1 cellular context compared by ENCODE assay signal in the genomic region with DNA sequence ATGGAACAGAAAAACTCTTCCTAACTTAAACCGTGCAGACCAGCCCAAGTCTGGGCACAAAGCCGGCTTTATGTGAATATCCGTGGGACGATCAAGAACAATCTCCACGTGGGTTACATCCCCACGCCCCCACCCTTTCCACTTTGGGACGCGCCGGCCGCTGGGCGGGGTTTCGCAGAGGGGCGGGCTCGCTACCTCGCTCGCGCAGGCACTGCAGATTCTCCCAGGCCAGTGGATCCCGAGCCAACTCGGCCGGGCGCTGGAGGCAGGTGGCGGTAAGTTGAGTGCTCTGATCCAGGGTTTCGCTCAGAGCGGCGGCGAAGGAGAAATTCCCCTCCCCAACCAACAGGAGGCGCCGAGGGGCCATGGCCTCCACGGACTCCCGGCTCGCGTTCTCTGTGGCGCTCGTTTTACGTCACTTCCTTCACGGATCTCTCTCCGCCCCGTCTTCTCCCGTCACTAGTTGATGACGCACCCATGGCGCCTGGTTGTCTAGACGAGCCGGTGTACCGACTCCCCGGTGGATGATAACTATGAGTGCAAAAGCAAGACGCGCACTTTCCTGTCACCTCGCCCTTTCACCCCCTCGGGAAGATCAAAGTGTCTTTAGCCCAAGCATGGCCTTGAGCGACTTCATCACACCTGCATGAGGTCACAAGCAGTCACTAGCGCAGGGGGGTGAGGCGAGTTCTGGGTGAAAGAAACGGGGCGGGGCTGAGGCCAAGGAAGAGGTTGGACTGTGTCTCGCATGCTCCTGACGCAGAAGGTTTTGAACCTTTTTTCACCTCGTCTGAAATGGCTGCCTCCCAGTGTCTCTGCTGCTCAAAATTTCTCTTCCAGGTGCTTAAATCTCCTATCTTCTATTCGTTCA.
TF ChIP-seq lines count a peak whose summit lies in the region.

A gene with protein sequence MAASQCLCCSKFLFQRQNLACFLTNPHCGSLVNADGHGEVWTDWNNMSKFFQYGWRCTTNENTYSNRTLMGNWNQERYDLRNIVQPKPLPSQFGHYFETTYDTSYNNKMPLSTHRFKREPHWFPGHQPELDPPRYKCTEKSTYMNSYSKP (plus strand): TSS at position 776 of the 871 bp plus-strand sequence. CDS start 20 bp downstream, at position 796.
A gene with protein sequence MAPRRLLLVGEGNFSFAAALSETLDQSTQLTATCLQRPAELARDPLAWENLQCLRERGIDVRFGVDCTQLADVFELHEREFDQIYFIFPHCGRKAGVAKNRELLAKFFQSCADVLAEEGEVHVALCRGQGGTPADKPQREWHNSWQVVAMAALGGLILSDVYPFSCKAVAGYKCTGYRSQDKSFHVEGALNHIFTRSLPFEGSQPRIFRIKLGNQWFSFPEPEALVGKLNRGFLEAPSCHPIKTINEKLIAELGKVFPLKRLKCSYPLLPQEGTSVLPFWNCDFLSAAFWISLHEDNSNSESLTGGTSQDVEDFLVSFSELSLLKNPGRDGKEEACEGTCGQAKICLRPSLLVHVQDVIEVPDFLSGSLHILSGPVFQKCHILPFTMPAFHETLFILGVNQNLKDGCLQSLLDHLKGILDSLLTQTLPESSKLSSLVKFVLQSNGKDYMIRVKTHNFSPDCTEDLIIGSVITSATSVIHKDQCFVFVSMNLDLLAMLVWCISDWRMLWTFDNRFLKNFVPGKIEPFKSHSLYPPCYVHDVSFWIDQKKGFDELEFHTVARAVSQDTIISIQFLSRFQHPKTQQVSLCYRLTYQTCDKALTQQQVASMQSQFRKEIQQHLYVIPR (minus strand): TSS at position 400 of the 871 bp plus-strand sequence. CDS start 33 bp downstream, at position 367.

TF ChIP-seq in K562, 482 proteins besides CTCF, POLR2A, EP300 and RAD21 (continued from another document and continues in another):
- TF ChIP-seq, protein P1, sequence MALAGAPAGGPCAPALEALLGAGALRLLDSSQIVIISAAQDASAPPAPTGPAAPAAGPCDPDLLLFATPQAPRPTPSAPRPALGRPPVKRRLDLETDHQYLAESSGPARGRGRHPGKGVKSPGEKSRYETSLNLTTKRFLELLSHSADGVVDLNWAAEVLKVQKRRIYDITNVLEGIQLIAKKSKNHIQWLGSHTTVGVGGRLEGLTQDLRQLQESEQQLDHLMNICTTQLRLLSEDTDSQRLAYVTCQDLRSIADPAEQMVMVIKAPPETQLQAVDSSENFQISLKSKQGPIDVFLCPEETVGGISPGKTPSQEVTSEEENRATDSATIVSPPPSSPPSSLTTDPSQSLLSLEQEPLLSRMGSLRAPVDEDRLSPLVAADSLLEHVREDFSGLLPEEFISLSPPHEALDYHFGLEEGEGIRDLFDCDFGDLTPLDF (CRISPR knock-in tag; IDR thresholded peaks at IDR 0.05), result no peak
- TF ChIP-seq POLR2H (tag; IDR thresholded peaks at IDR 0.05; ENCODE audit: low read depth) (peak; percentile 85), SMAD4 (CRISPR knock-in tag; conservative IDR thresholded peaks at IDR 0.05) (peak; percentile 100), ZNF124 (CRISPR knock-in tag; IDR thresholded peaks at IDR 0.05) (no peak), FOXK1 (CRISPR knock-in tag; IDR thresholded peaks at IDR 0.05; ENCODE audit: borderline replicate concordance) (no peak), TRIM24 (IDR thresholded peaks at IDR 0.05) (peak in 1 of 2 experiments; percentile 18; a peak in 1 of 4 replicates), CBX8 (IDR thresholded peaks at IDR 0.05; ENCODE audit: borderline replicate concordance, extremely low read depth, low read depth, low read length, poor library complexity, severe bottlenecking) (no peak), SAP30 (IDR thresholded peaks at IDR 0.05; ENCODE audit: borderline replicate concordance, insufficient read depth, low read depth, low read length, poor library complexity, severe bottlenecking) (peak; percentile 88), RFX1 (IDR thresholded peaks at IDR 0.05) (peak; percentile 45; the same call in 1 of the 2 replicates), KDM5B (IDR thresholded peaks at IDR 0.05; ENCODE audit: insufficient replicate concordance, low read depth, low read length) (peak; percentile 77), RFX7 (CRISPR knock-in tag; IDR thresholded peaks at IDR 0.05) (no peak), ATF1 (CRISPR knock-in tag; IDR thresholded peaks at IDR 0.05) (peak; percentile 92), ATF1 (tag; IDR thresholded peaks at IDR 0.05) (peak; percentile 100), HNRNPK (IDR thresholded peaks at IDR 0.05; ENCODE audit: low read depth, low read length, poor library complexity, severe bottlenecking) (no peak), ZNF696 (CRISPR knock-in tag; conservative IDR thresholded peaks at IDR 0.05) (no peak), TAL1 (IDR thresholded peaks at IDR 0.05) (0 out of 2 replicates have a peak, but pooled peaks have one; percentile 2), GATAD2B (IDR thresholded peaks at IDR 0.05; ENCODE audit: borderline replicate concordance) (no peak), RBM22 (IDR thresholded peaks at IDR 0.05; ENCODE audit: low read depth, low read length, poor library complexity, severe bottlenecking) (no peak), ZNF224 (CRISPR knock-in tag; IDR thresholded peaks at IDR 0.05) (no peak), HNRNPH1 (optimal IDR thresholded peaks at IDR 0.05; ENCODE audit: low read depth, low read length) (no peak), C11orf30 (IDR thresholded peaks at IDR 0.05; ENCODE audit: low read depth) (peak; percentile 96), ARNT (IDR thresholded peaks at IDR 0.05) (peak in 1 of 2 experiments; percentile 81; a peak in 2 of 4 replicates), SMARCA4 (IDR thresholded peaks at IDR 0.05) (peak; percentile 36; the same call in 1 of the 2 replicates), SIN3A (IDR thresholded peaks at IDR 0.05; ENCODE audit: borderline replicate concordance in 2 of 2, control insufficient read depth in 1 of 2, low read depth in 2 of 2, low read length in 2 of 2) (peak; percentile 62 to 78), ZNF384 (IDR thresholded peaks at IDR 0.05; ENCODE audit: low read depth, low read length) (peak; percentile 44), IRF2 (CRISPR knock-in tag; IDR thresholded peaks at IDR 0.05) (no peak), MTA2 (IDR thresholded peaks at IDR 0.05; ENCODE audit: low read depth) (no peak), SOX6 (IDR thresholded peaks at IDR 0.05) (peak; percentile 42), HMGN3 (IDR thresholded peaks at IDR 0.05; ENCODE audit: borderline replicate concordance, extremely low read depth, insufficient read length, low read depth, low read length) (peak; percentile 84), PCBP2 (IDR thresholded peaks at IDR 0.05; ENCODE audit: low read depth, low read length, poor library complexity, severe bottlenecking) (no peak)
- TF ChIP-seq, protein P2, sequence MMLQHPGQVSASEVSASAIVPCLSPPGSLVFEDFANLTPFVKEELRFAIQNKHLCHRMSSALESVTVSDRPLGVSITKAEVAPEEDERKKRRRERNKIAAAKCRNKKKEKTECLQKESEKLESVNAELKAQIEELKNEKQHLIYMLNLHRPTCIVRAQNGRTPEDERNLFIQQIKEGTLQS (IDR thresholded peaks at IDR 0.05), result peak; percentile 91
- TF ChIP-seq, protein P2 (CRISPR knock-in tag; conservative IDR thresholded peaks at IDR 0.05), result peak; percentile 92
- TF ChIP-seq, protein P3, sequence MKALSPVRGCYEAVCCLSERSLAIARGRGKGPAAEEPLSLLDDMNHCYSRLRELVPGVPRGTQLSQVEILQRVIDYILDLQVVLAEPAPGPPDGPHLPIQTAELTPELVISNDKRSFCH (CRISPR knock-in tag; IDR thresholded peaks at IDR 0.05), result no peak
- TF ChIP-seq, protein P3 (tag; IDR thresholded peaks at IDR 0.05), result 0 out of 2 replicates have a peak, but pooled peaks have one; percentile 41
- TF ChIP-seq, protein P4, sequence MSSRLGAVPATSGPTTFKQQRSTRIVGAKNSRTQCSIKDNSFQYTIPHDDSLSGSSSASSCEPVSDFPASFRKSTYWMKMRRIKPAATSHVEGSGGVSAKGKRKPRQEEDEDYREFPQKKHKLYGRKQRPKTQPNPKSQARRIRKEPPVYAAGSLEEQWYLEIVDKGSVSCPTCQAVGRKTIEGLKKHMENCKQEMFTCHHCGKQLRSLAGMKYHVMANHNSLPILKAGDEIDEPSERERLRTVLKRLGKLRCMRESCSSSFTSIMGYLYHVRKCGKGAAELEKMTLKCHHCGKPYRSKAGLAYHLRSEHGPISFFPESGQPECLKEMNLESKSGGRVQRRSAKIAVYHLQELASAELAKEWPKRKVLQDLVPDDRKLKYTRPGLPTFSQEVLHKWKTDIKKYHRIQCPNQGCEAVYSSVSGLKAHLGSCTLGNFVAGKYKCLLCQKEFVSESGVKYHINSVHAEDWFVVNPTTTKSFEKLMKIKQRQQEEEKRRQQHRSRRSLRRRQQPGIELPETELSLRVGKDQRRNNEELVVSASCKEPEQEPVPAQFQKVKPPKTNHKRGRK (tag; IDR thresholded peaks at IDR 0.05), result no peak
- TF ChIP-seq, protein P5, sequence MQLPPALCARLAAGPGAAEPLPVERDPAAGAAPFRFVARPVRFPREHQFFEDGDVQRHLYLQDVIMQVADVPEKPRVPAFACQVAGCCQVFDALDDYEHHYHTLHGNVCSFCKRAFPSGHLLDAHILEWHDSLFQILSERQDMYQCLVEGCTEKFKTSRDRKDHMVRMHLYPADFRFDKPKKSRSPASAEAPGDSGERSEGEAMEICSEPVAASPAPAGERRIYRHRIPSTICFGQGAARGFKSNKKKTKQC (CRISPR knock-in tag; IDR thresholded peaks at IDR 0.05), result peak; percentile 55; the same call in 1 of the 2 replicates
- TF ChIP-seq, protein P6, sequence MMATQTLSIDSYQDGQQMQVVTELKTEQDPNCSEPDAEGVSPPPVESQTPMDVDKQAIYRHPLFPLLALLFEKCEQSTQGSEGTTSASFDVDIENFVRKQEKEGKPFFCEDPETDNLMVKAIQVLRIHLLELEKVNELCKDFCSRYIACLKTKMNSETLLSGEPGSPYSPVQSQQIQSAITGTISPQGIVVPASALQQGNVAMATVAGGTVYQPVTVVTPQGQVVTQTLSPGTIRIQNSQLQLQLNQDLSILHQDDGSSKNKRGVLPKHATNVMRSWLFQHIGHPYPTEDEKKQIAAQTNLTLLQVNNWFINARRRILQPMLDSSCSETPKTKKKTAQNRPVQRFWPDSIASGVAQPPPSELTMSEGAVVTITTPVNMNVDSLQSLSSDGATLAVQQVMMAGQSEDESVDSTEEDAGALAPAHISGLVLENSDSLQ (IDR thresholded peaks at IDR 0.05), result peak; percentile 75
- TF ChIP-seq, protein P7, sequence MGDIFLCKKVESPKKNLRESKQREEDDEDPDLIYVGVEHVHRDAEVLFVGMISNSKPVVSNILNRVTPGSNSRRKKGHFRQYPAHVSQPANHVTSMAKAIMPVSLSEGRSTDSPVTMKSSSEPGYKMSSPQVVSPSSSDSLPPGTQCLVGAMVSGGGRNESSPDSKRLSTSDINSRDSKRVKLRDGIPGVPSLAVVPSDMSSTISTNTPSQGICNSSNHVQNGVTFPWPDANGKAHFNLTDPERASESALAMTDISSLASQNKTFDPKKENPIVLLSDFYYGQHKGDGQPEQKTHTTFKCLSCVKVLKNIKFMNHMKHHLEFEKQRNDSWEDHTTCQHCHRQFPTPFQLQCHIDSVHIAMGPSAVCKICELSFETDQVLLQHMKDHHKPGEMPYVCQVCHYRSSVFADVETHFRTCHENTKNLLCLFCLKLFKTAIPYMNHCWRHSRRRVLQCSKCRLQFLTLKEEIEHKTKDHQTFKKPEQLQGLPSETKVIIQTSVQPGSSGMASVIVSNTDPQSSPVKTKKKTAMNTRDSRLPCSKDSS (IDR thresholded peaks at IDR 0.05; ENCODE audit: low read depth, partially characterized antibody), result no peak
- TF ChIP-seq, protein P8, sequence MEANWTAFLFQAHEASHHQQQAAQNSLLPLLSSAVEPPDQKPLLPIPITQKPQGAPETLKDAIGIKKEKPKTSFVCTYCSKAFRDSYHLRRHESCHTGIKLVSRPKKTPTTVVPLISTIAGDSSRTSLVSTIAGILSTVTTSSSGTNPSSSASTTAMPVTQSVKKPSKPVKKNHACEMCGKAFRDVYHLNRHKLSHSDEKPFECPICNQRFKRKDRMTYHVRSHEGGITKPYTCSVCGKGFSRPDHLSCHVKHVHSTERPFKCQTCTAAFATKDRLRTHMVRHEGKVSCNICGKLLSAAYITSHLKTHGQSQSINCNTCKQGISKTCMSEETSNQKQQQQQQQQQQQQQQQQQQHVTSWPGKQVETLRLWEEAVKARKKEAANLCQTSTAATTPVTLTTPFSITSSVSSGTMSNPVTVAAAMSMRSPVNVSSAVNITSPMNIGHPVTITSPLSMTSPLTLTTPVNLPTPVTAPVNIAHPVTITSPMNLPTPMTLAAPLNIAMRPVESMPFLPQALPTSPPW (CRISPR knock-in tag; IDR thresholded peaks at IDR 0.05), result peak; percentile 98
- TF ChIP-seq, protein P9, sequence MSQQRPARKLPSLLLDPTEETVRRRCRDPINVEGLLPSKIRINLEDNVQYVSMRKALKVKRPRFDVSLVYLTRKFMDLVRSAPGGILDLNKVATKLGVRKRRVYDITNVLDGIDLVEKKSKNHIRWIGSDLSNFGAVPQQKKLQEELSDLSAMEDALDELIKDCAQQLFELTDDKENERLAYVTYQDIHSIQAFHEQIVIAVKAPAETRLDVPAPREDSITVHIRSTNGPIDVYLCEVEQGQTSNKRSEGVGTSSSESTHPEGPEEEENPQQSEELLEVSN (IDR thresholded peaks at IDR 0.05; ENCODE audit: borderline replicate concordance in 1 of 2, extremely low read depth in 1 of 2, insufficient read depth in 1 of 2, insufficient read length in 1 of 2, low read depth in 1 of 2, low read length in 1 of 2, poor library complexity in 1 of 2, severe bottlenecking in 1 of 2), result peak in 1 of 2 experiments; percentile 49
- TF ChIP-seq, protein P10, sequence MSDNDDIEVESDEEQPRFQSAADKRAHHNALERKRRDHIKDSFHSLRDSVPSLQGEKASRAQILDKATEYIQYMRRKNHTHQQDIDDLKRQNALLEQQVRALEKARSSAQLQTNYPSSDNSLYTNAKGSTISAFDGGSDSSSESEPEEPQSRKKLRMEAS (CRISPR knock-in tag; IDR thresholded peaks at IDR 0.05), result peak; percentile 89
- TF ChIP-seq, protein P11, sequence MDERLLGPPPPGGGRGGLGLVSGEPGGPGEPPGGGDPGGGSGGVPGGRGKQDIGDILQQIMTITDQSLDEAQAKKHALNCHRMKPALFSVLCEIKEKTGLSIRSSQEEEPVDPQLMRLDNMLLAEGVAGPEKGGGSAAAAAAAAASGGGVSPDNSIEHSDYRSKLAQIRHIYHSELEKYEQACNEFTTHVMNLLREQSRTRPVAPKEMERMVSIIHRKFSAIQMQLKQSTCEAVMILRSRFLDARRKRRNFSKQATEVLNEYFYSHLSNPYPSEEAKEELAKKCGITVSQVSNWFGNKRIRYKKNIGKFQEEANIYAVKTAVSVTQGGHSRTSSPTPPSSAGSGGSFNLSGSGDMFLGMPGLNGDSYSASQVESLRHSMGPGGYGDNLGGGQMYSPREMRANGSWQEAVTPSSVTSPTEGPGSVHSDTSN (CRISPR knock-in tag; IDR thresholded peaks at IDR 0.05; ENCODE audit: low read depth), result no peak
- TF ChIP-seq, protein P11 (tag; conservative IDR thresholded peaks at IDR 0.05; ENCODE audit: low read depth), result no peak
